ENCODE assay signal across 21 cellular contexts in the genomic region with DNA sequence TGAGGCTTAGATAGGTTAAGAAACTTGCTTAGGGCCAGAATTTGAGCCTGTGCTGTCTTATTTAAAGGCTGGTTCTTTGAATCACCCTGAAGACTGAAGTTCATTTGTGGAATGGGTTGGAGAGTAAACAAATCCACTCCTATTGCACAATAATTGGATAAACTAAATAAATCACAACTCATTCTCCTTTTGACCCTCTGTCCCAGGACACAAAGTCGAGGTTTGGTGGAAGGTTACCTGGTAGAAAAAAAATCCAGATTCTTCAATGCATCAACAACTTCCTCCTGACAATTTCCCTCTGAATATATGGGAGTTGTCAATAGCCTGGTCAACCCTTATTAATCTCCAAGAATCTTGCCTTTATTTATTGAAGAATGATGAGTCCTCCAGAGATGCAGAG. TPM values are rescaled to one million over a fixed set of nuclear protein-coding genes. Genes with fewer than 3 reads are reported as not detected.
DNase-seq lines count a peak whose midpoint lies in the region; ATAC-seq and TF ChIP-seq lines count a peak whose summit lies in the region.
"Had no signal": no experiment of that assay in that cellular context is flagged by ENCODE, and none has a peak within 500 bp of the region (broad histone marks: within the 10 kb centered on the region; RNA-seq: fewer than 3 reads in every experiment).

No MANE protein-coding gene starts in this region.

- intact Hi-C loops in left lung (cut with DNase I) (no loop called here), Right ventricle myocardium superior (cut with DNase I) (no loop called here)

- H3K4me1 ChIP-seq in left lung (peaks cover 10 to 44% of the 10 kb centered on the region in 2 donors), skeletal muscle satellite cell (ENCODE audit: control insufficient read depth, insufficient read depth, low read length) (peaks cover 56% of the 10 kb centered on the region)
- H3K4me1 ChIP-seq: BLaER1, testis had no signal

- peak overlapping the region; percentile 17 for H3K9ac ChIP-seq in skeletal muscle satellite cell (ENCODE audit: low read depth, low read length)
- H3K9ac ChIP-seq: BLaER1 had no signal

- DNase-seq in HuH-7 (ENCODE audit: low spot score) (peak; percentile 63), choroid plexus epithelial cell (ENCODE audit: low read depth) (peak; percentile 47), left lung (no peak), Right ventricle myocardium superior (no peak), pons (ENCODE audit: low spot score) (no peak), iPS-NIHi7 (ENCODE audit: extremely low spot score) (no peak)
- DNase-seq: activated CD8-positive, alpha-beta T cell treated with anti-CD3 and anti-CD28 coated beads for 36 hours; activated T-cell treated with anti-CD3 and anti-CD28 coated beads, Interleukin-2, amount 50 U/mL, for 4 hours; esophagus squamous epithelium; H9; hypothalamus; NCI-H146; NCI-H226; nucleus accumbens; testis had no signal

- ATAC-seq in left lung (peak; percentile 6), HG02973 (IDR thresholded peaks at IDR 0.05; ENCODE audit: unreplicated experiment) (no peak), Right ventricle myocardium superior (ENCODE audit: poor library complexity) (no peak)
- ATAC-seq: activated CD8-positive, alpha-beta T cell treated with anti-CD3 and anti-CD28 coated beads for 36 hours; activated naive CD4-positive, alpha-beta T cell treated with anti-CD3 and anti-CD28 coated beads, Interleukin-2, amount 50 U/mL, for 72 hours; activated T-cell treated with anti-CD3 and anti-CD28 coated beads, Interleukin-2, amount 50 U/mL, for 4 hours; WTC11 had no signal

- no peak overlapping the region for H3K4me2 ChIP-seq in skeletal muscle satellite cell (ENCODE audit: low read length)
- H3K4me2 ChIP-seq: BLaER1 had no signal

- TF ChIP-seq CTCF in choroid plexus epithelial cell (conservative IDR thresholded peaks at IDR 0.05; ENCODE audit: low read depth, low read length): no peak
- no peak for TF ChIP-seq CTCF in left lung (IDR thresholded peaks at IDR 0.05)

- peak overlapping the region in 1 of 2 donors; percentile 7 for H3K27ac ChIP-seq in left lung
- H3K27ac ChIP-seq: BLaER1, skin epidermis, testis had no signal

- H3K36me3 ChIP-seq in left lung: peaks cover 0 to 98% of the 10 kb centered on the region in 2 donors
- peaks cover 77% of the 10 kb centered on the region for H3K36me3 ChIP-seq in skeletal muscle satellite cell (ENCODE audit: insufficient read depth, low read length)

- H3K9me3 ChIP-seq in left lung (no peaks in the 10 kb centered on the region), skeletal muscle satellite cell (replicated peaks; ENCODE audit: low read length) (no peaks in the 10 kb centered on the region)
- H3K9me3 ChIP-seq: BLaER1, esophagus squamous epithelium, testis had no signal

- H3K27me3 ChIP-seq in left lung: no peaks in the 10 kb centered on the region
- no peaks in the 10 kb centered on the region for H3K27me3 ChIP-seq in skeletal muscle satellite cell (ENCODE audit: control insufficient read depth, insufficient read depth, low read length)
- H3K27me3 ChIP-seq: BLaER1, esophagus squamous epithelium, testis had no signal

- H3K4me3 ChIP-seq in choroid plexus epithelial cell (ENCODE audit: low read depth, low read length) (no peak overlapping the region), left lung (no peak overlapping the region), skeletal muscle satellite cell (ENCODE audit: low read length) (no peak overlapping the region)
- H3K4me3 ChIP-seq: BLaER1, esophagus squamous epithelium, skin epidermis, testis had no signal

RNA-seq across cellular contexts. Expression of gene TBC1D2, which starts 28.9 kb away (rescaled TPM):
- total RNA-seq in left lung (100 to 1,000 TPM in 1 of 2 donors, 10 to 100 TPM in 1; 87.4 to 107 TPM), Right ventricle myocardium superior (2.0 TPM)
- total RNA-seq in skeletal muscle satellite cell (2012; rRNA removed): 13.9 and 37.1 TPM in 2 replicates

RNA-seq across cellular contexts. Expression of gene CORO2A, which starts 34.1 kb away (rescaled TPM):
- 10 to 100 TPM; 14.9 to 20.4 TPM for total RNA-seq in left lung
- 0.25 and 0.44 TPM in 2 replicates for total RNA-seq in skeletal muscle satellite cell (2012; rRNA removed)
- 0.30 TPM for total RNA-seq in Right ventricle myocardium superior

Comparison
In these comparisons a context has a peak if more than half of its experiments do, and no peak if none do; other contexts are left out.
1. DNase-seq: peak in HuH-7 (single experiment) and choroid plexus epithelial cell (single experiment); none in left lung (0 of 2), Right ventricle myocardium superior (single experiment), pons (single experiment) and iPS-NIHi7 (single experiment).
2. RNA of gene TBC1D2, which starts 28.9 kb away (total RNA-seq): 87.4 to 107 TPM in left lung; 2.0 TPM in Right ventricle myocardium superior (single experiment); every median in the first group is over 10 times any median in the second.
3. RNA of gene CORO2A, which starts 34.1 kb away (total RNA-seq): 14.9 to 20.4 TPM in left lung; 0.30 TPM in Right ventricle myocardium superior (single experiment); every median in the first group is over 10 times any median in the second.